ENCODE assay signal across 26 cellular contexts in genomic region chr7:114740095-114740494, GRCh38.
"Had no signal": no experiment of that assay in that cellular context is flagged by ENCODE, and none has a peak within 500 bp of the region (broad histone marks: within the 10 kb centered on the region; RNA-seq: fewer than 3 reads in every experiment).

No MANE protein-coding gene starts in this region.

- H3K27ac ChIP-seq: epithelial cell of prostate, esophagus squamous epithelium, left lung, lower lobe of right lung, pancreas, tibial artery, upper lobe of right lung, vagina had no signal

- H3K9me3 ChIP-seq: esophagus squamous epithelium, left lung, lower lobe of right lung, pancreas, tibial artery, upper lobe of right lung, vagina had no signal

- H3K4me1 ChIP-seq: esophagus squamous epithelium, left lung, lower lobe of right lung, pancreas, upper lobe of right lung, vagina had no signal

- H3K4me3 ChIP-seq: esophagus squamous epithelium, left lung, lower lobe of right lung, pancreas, smooth muscle cell, tibial artery, upper lobe of right lung, vagina had no signal

- H3K4me1 Mint-ChIP-seq: immature natural killer cell; memory B cell; naive B cell; nephron; stimulated activated effector memory CD8-positive, alpha-beta T cell treated with anti-CD3 and anti-CD28 coated beads, Interleukin-12 subunit alpha, Interleukin-12 subunit beta, amount 100 ng/mL, for 72 hours had no signal

- H3K9me3 Mint-ChIP-seq: memory B cell; naive B cell; nephron; stimulated activated effector memory CD8-positive, alpha-beta T cell treated with anti-CD3 and anti-CD28 coated beads, Interleukin-12 subunit alpha, Interleukin-12 subunit beta, amount 100 ng/mL, for 72 hours had no signal

- H3K36me3 ChIP-seq: esophagus squamous epithelium, left lung, lower lobe of right lung, pancreas, tibial artery, upper lobe of right lung, vagina had no signal

- H3K4me3 Mint-ChIP-seq: immature natural killer cell; memory B cell; naive B cell; nephron; stimulated activated effector memory CD8-positive, alpha-beta T cell treated with anti-CD3 and anti-CD28 coated beads, Interleukin-12 subunit alpha, Interleukin-12 subunit beta, amount 100 ng/mL, for 72 hours had no signal

- H3K27ac Mint-ChIP-seq: immature natural killer cell; memory B cell; naive B cell; nephron; progenitor cell of endocrine pancreas; stimulated activated effector memory CD8-positive, alpha-beta T cell treated with anti-CD3 and anti-CD28 coated beads, Interleukin-12 subunit alpha, Interleukin-12 subunit beta, amount 100 ng/mL, for 72 hours had no signal

- FAIRE-seq: endometrium, keratinocyte, pancreas had no signal

- H3K27me3 Mint-ChIP-seq: memory B cell, naive B cell, progenitor cell of endocrine pancreas had no signal

- H3K27me3 ChIP-seq: esophagus squamous epithelium, left lung, pancreas, tibial artery, upper lobe of right lung, vagina had no signal

- H3K36me3 Mint-ChIP-seq: immature natural killer cell; memory B cell; naive B cell; stimulated activated effector memory CD8-positive, alpha-beta T cell treated with anti-CD3 and anti-CD28 coated beads, Interleukin-12 subunit alpha, Interleukin-12 subunit beta, amount 100 ng/mL, for 72 hours had no signal

- DNase-seq: cortex of kidney; effector memory CD4-positive, alpha-beta T cell; esophagus squamous epithelium; foreskin fibroblast; immature natural killer cell; left lung; lower lobe of right lung; midbrain; naive B cell; occipital lobe; pancreas; right cardiac atrium; stimulated activated CD4-positive, alpha-beta T cell treated with anti-CD3 and anti-CD28 coated beads, Interleukin-2, amount 100 ng/mL, for 48 hours; stimulated activated CD8-positive, alpha-beta memory T cell treated with anti-CD3 and anti-CD28 coated beads, Interleukin-4, amount 100 ng/mL, for 48 hours; stimulated activated naive CD8-positive, alpha-beta T cell treated with anti-CD3 and anti-CD28 coated beads, Interleukin-15, Interleukin-2, amounts not matched to agents 100 U/mL and 50 U/mL, for 24 hours; tibial artery; upper lobe of right lung had no signal

- ATAC-seq: left lung; lower lobe of right lung; pancreas; right cardiac atrium; stimulated activated effector memory CD8-positive, alpha-beta T cell treated with anti-CD3 and anti-CD28 coated beads, Interleukin-12 subunit alpha, Interleukin-12 subunit beta, amount 100 ng/mL, for 72 hours; stimulated activated naive CD8-positive, alpha-beta T cell treated with anti-CD3 and anti-CD28 coated beads, Interleukin-15, Interleukin-2, amounts not matched to agents 100 U/mL and 50 U/mL, for 24 hours; upper lobe of right lung had no signal

- H3K4me2 ChIP-seq: smooth muscle cell had no signal
